2 cellular contexts compared by ENCODE assay signal in genomic region chr15:98586066-98586465, GRCh38.
TF ChIP-seq lines count a peak whose summit lies in the region.

No MANE protein-coding gene starts in this region.

TF ChIP-seq in GM23338, 12 proteins besides CTCF, POLR2A, EP300 and RAD21 (continued from another document):
- TF ChIP-seq, protein P1, sequence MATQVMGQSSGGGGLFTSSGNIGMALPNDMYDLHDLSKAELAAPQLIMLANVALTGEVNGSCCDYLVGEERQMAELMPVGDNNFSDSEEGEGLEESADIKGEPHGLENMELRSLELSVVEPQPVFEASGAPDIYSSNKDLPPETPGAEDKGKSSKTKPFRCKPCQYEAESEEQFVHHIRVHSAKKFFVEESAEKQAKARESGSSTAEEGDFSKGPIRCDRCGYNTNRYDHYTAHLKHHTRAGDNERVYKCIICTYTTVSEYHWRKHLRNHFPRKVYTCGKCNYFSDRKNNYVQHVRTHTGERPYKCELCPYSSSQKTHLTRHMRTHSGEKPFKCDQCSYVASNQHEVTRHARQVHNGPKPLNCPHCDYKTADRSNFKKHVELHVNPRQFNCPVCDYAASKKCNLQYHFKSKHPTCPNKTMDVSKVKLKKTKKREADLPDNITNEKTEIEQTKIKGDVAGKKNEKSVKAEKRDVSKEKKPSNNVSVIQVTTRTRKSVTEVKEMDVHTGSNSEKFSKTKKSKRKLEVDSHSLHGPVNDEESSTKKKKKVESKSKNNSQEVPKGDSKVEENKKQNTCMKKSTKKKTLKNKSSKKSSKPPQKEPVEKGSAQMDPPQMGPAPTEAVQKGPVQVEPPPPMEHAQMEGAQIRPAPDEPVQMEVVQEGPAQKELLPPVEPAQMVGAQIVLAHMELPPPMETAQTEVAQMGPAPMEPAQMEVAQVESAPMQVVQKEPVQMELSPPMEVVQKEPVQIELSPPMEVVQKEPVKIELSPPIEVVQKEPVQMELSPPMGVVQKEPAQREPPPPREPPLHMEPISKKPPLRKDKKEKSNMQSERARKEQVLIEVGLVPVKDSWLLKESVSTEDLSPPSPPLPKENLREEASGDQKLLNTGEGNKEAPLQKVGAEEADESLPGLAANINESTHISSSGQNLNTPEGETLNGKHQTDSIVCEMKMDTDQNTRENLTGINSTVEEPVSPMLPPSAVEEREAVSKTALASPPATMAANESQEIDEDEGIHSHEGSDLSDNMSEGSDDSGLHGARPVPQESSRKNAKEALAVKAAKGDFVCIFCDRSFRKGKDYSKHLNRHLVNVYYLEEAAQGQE (IDR thresholded peaks at IDR 0.05; ENCODE audit: unreplicated experiment): no peak
- TF ChIP-seq POLR2AphosphoS5 (IDR thresholded peaks at IDR 0.05; ENCODE audit: low read depth): no peak
- TF ChIP-seq, protein P2, sequence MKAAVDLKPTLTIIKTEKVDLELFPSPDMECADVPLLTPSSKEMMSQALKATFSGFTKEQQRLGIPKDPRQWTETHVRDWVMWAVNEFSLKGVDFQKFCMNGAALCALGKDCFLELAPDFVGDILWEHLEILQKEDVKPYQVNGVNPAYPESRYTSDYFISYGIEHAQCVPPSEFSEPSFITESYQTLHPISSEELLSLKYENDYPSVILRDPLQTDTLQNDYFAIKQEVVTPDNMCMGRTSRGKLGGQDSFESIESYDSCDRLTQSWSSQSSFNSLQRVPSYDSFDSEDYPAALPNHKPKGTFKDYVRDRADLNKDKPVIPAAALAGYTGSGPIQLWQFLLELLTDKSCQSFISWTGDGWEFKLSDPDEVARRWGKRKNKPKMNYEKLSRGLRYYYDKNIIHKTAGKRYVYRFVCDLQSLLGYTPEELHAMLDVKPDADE (IDR thresholded peaks at IDR 0.05): no peak
- TF ChIP-seq ZNF114 (CRISPR knock-in tag; IDR thresholded peaks at IDR 0.05): no peak
- TF ChIP-seq STAT1 (IDR thresholded peaks at IDR 0.05; ENCODE audit: unreplicated experiment): no peak
- no peak for TF ChIP-seq EZH2phosphoT487 (IDR thresholded peaks at IDR 0.05; ENCODE audit: unreplicated experiment)
- TF ChIP-seq ZNF331 (CRISPR knock-in tag; IDR thresholded peaks at IDR 0.05; ENCODE audit: low read depth): no peak
- TF ChIP-seq CREB1 (CRISPR knock-in tag; IDR thresholded peaks at IDR 0.05; ENCODE audit: low read depth): no peak
- no peak for TF ChIP-seq JUNB (IDR thresholded peaks at IDR 0.05; ENCODE audit: unreplicated experiment)
- no peak for TF ChIP-seq NANOG (IDR thresholded peaks at IDR 0.05; ENCODE audit: borderline replicate concordance)
- no peak for TF ChIP-seq ZNF462 (CRISPR knock-in tag; IDR thresholded peaks at IDR 0.05)
TF ChIP-seq in GM23338: peak in this region for 0.

TF ChIP-seq in SK-N-SH treated with all-trans-retinoic acid at 6 μM for 48 hours, 23 proteins besides CTCF, POLR2A, EP300 and RAD21 (continued from another document):
- TF ChIP-seq, protein P3, sequence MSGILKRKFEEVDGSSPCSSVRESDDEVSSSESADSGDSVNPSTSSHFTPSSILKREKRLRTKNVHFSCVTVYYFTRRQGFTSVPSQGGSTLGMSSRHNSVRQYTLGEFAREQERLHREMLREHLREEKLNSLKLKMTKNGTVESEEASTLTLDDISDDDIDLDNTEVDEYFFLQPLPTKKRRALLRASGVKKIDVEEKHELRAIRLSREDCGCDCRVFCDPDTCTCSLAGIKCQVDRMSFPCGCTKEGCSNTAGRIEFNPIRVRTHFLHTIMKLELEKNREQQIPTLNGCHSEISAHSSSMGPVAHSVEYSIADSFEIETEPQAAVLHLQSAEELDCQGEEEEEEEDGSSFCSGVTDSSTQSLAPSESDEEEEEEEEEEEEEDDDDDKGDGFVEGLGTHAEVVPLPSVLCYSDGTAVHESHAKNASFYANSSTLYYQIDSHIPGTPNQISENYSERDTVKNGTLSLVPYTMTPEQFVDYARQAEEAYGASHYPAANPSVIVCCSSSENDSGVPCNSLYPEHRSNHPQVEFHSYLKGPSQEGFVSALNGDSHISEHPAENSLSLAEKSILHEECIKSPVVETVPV (CRISPR knock-in tag; IDR thresholded peaks at IDR 0.05): no peak
- TF ChIP-seq ZNF70 (CRISPR knock-in tag; IDR thresholded peaks at IDR 0.05): no peak
- no peak for TF ChIP-seq PATZ1 (CRISPR knock-in tag; IDR thresholded peaks at IDR 0.05; ENCODE audit: borderline replicate concordance)
- TF ChIP-seq TSHZ2 (CRISPR knock-in tag; IDR thresholded peaks at IDR 0.05): no peak
- no peak for TF ChIP-seq TOX (CRISPR knock-in tag; IDR thresholded peaks at IDR 0.05; ENCODE audit: borderline replicate concordance)
- no peak for TF ChIP-seq TCF4 (CRISPR knock-in tag; IDR thresholded peaks at IDR 0.05; ENCODE audit: borderline replicate concordance)
- TF ChIP-seq CREB5 (CRISPR knock-in tag; IDR thresholded peaks at IDR 0.05; ENCODE audit: low read depth): no peak
TF ChIP-seq in SK-N-SH treated with all-trans-retinoic acid at 6 μM for 48 hours: peak in this region for 0.
